8 cellular contexts compared by ENCODE assay signal in genomic region chr2:8514748-8515389, GRCh38.
DNase-seq lines count a peak whose midpoint lies in the region; ATAC-seq and TF ChIP-seq lines count a peak whose summit lies in the region.

No MANE protein-coding gene starts in this region.

- peaks cover 0 to 18% (median 0%) of the 10 kb centered on the region in 11 donors for H3K9me3 ChIP-seq in heart right ventricle

- no peak for TF ChIP-seq CTCF in heart right ventricle (IDR thresholded peaks at IDR 0.05)
- TF ChIP-seq CTCF in activated CD8-positive, alpha-beta T cell treated with anti-CD3 and anti-CD28 coated beads for 36 hours (IDR thresholded peaks at IDR 0.05), result no peak

- H3K4me1 ChIP-seq in heart right ventricle, result peaks cover 9 to 72% (median 18%) of the 10 kb centered on the region in 9 donors

- no peaks in the 10 kb centered on the region for H3K27me3 ChIP-seq in heart right ventricle

- H3K27ac Mint-ChIP-seq in activated CD8-positive, alpha-beta T cell treated with anti-CD3 and anti-CD28 coated beads for 36 hours, result peak overlapping the region; percentile 96

- no peak overlapping the region for H3K4me3 ChIP-seq in heart right ventricle

- H3K4me3 Mint-ChIP-seq in activated CD8-positive, alpha-beta T cell treated with anti-CD3 and anti-CD28 coated beads for 36 hours, result peak overlapping the region; percentile 38

- no peaks in the 10 kb centered on the region for H3K27me3 Mint-ChIP-seq in activated CD8-positive, alpha-beta T cell treated with anti-CD3 and anti-CD28 coated beads for 36 hours

- no peaks in the 10 kb centered on the region for H3K36me3 ChIP-seq in heart right ventricle

- peaks cover 16% of the 10 kb centered on the region for H3K36me3 Mint-ChIP-seq in activated CD8-positive, alpha-beta T cell treated with anti-CD3 and anti-CD28 coated beads for 36 hours (ENCODE audit: low read depth)

- DNase-seq in heart right ventricle (no peak), left ventricle myocardium superior (no peak), GDM1 (lab: John Stamatoyannopoulos, UW) (no peak), putamen (ENCODE audit: low spot score) (no peak), NCI-H2029 (lab: John Stamatoyannopoulos, UW) (no peak)
- DNase-seq in activated CD8-positive, alpha-beta T cell treated with anti-CD3 and anti-CD28 coated beads for 36 hours, result peak; percentile 87
- peak; percentile 35 to 51 for DNase-seq in stimulated activated CD4-positive, alpha-beta T cell treated with anti-CD3 and anti-CD28 coated beads, Interleukin-2, amount 100 ng/mL, for 48 hours

- POLR2A ChIA-PET in activated CD8-positive, alpha-beta T cell treated with anti-CD3 and anti-CD28 coated beads for 36 hours (lab: Charles Lee), result interaction anchor here (0.6 to 5.2 kb wide), 11 partner anchors 10 to 170 kb away, joined by 3 to 34 read pairs (median 5); no protein-coding TSS in a partner anchor

- peaks cover 63% of the 10 kb centered on the region for H3K4me1 Mint-ChIP-seq in activated CD8-positive, alpha-beta T cell treated with anti-CD3 and anti-CD28 coated beads for 36 hours (ENCODE audit: low read depth)

- ATAC-seq in heart right ventricle (peak in 3 of 8 donors; percentile 2 to 30 (median 13)), left ventricle myocardium superior (no peak), HG03066 (IDR thresholded peaks at IDR 0.05; ENCODE audit: low read depth, unreplicated experiment) (peak; percentile 50)
- peak; percentile 74 for ATAC-seq in activated CD8-positive, alpha-beta T cell treated with anti-CD3 and anti-CD28 coated beads for 36 hours

- peaks cover 19% of the 10 kb centered on the region for H3K9me3 Mint-ChIP-seq in activated CD8-positive, alpha-beta T cell treated with anti-CD3 and anti-CD28 coated beads for 36 hours

- CTCF ChIA-PET in activated CD8-positive, alpha-beta T cell treated with anti-CD3 and anti-CD28 coated beads for 36 hours (lab: Charles Lee), result interaction anchor here (1.0 to 2.6 kb wide), 5 partner anchors 23 to 170 kb away, joined by 3 to 12 read pairs (median 4); no protein-coding TSS in a partner anchor

- peak overlapping the region in 8 of 10 donors; percentile 8 to 60 (median 34) for H3K27ac ChIP-seq in heart right ventricle

- 39 to 50% methylated on average over 7 of the region's 7 CpGs for WGBS in heart right ventricle, 2 donors

- intact Hi-C loops in heart right ventricle (cut with DNase I), result no loop called here
- intact Hi-C loops in left ventricle myocardium superior (cut with micrococcal nuclease), result no loop called here
- intact Hi-C loops in activated CD8-positive, alpha-beta T cell treated with anti-CD3 and anti-CD28 coated beads for 36 hours (cut with micrococcal nuclease), result loop anchor here (1.0 to 10.0 kb wide), 3 partner anchors 38 to 170 kb away; partner anchors contain the start of gene ID2

Comparison
In these comparisons a context has a peak if more than half of its experiments do, and no peak if none do; other contexts are left out.
1. DNase-seq: peak in activated CD8-positive, alpha-beta T cell treated with anti-CD3 and anti-CD28 coated beads for 36 hours (single experiment) and stimulated activated CD4-positive, alpha-beta T cell treated with anti-CD3 and anti-CD28 coated beads, Interleukin-2, amount 100 ng/mL, for 48 hours (2 of 2); none in heart right ventricle (0 of 2), left ventricle myocardium superior (single experiment), GDM1 (single experiment), putamen (single experiment) and NCI-H2029 (single experiment).